Comparison of ENCODE assay signal across 1 cellular context in genomic region chr16:65342231-65342866, GRCh38.
TF ChIP-seq lines count a peak whose summit lies in the region.

No MANE protein-coding gene starts in this region.

TF ChIP-seq in HepG2, 621 proteins besides CTCF, POLR2A, EP300 and RAD21 (continued from another document):
- no peak for TF ChIP-seq ZNF18 (CRISPR knock-in tag; IDR thresholded peaks at IDR 0.05; ENCODE audit: insufficient replicate concordance)
- no peak for TF ChIP-seq STAT6 (CRISPR knock-in tag; IDR thresholded peaks at IDR 0.05; ENCODE audit: borderline replicate concordance)
- no peak for TF ChIP-seq SNAI1 (CRISPR knock-in tag; IDR thresholded peaks at IDR 0.05; ENCODE audit: borderline replicate concordance)
- no peak for TF ChIP-seq PLRG1 (conservative IDR thresholded peaks at IDR 0.05)
- no peak for TF ChIP-seq HOMEZ (CRISPR knock-in tag; IDR thresholded peaks at IDR 0.05; ENCODE audit: low read depth)
- TF ChIP-seq, protein P1, sequence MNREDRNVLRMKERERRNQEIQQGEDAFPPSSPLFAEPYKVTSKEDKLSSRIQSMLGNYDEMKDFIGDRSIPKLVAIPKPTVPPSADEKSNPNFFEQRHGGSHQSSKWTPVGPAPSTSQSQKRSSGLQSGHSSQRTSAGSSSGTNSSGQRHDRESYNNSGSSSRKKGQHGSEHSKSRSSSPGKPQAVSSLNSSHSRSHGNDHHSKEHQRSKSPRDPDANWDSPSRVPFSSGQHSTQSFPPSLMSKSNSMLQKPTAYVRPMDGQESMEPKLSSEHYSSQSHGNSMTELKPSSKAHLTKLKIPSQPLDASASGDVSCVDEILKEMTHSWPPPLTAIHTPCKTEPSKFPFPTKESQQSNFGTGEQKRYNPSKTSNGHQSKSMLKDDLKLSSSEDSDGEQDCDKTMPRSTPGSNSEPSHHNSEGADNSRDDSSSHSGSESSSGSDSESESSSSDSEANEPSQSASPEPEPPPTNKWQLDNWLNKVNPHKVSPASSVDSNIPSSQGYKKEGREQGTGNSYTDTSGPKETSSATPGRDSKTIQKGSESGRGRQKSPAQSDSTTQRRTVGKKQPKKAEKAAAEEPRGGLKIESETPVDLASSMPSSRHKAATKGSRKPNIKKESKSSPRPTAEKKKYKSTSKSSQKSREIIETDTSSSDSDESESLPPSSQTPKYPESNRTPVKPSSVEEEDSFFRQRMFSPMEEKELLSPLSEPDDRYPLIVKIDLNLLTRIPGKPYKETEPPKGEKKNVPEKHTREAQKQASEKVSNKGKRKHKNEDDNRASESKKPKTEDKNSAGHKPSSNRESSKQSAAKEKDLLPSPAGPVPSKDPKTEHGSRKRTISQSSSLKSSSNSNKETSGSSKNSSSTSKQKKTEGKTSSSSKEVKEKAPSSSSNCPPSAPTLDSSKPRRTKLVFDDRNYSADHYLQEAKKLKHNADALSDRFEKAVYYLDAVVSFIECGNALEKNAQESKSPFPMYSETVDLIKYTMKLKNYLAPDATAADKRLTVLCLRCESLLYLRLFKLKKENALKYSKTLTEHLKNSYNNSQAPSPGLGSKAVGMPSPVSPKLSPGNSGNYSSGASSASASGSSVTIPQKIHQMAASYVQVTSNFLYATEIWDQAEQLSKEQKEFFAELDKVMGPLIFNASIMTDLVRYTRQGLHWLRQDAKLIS (CRISPR knock-in tag; IDR thresholded peaks at IDR 0.05), result no peak
- TF ChIP-seq, protein P2, sequence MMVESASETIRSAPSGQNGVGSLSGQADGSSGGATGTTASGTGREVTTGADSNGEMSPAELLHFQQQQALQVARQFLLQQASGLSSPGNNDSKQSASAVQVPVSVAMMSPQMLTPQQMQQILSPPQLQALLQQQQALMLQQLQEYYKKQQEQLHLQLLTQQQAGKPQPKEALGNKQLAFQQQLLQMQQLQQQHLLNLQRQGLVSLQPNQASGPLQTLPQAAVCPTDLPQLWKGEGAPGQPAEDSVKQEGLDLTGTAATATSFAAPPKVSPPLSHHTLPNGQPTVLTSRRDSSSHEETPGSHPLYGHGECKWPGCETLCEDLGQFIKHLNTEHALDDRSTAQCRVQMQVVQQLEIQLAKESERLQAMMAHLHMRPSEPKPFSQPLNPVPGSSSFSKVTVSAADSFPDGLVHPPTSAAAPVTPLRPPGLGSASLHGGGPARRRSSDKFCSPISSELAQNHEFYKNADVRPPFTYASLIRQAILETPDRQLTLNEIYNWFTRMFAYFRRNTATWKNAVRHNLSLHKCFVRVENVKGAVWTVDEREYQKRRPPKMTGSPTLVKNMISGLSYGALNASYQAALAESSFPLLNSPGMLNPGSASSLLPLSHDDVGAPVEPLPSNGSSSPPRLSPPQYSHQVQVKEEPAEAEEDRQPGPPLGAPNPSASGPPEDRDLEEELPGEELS (CRISPR knock-in tag; IDR thresholded peaks at IDR 0.05), result no peak
- TF ChIP-seq, protein P3, sequence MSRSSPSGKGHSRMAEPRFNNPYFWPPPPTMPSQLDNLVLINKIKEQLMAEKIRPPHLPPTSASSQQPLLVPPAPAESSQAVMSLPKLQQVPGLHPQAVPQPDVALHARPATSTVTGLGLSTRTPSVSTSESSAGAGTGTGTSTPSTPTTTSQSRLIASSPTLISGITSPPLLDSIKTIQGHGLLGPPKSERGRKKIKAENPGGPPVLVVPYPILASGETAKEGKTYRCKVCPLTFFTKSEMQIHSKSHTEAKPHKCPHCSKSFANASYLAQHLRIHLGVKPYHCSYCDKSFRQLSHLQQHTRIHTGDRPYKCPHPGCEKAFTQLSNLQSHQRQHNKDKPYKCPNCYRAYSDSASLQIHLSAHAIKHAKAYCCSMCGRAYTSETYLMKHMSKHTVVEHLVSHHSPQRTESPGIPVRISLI (CRISPR knock-in tag; IDR thresholded peaks at IDR 0.05; ENCODE audit: borderline replicate concordance), result no peak
- no peak for TF ChIP-seq CC2D1A (CRISPR knock-in tag; IDR thresholded peaks at IDR 0.05)
- TF ChIP-seq REL (CRISPR knock-in tag; conservative IDR thresholded peaks at IDR 0.05), result no peak
TF ChIP-seq in HepG2: peak in this region for 0.
